ENCODE assay signal across 12 cellular contexts in the genomic region with DNA sequence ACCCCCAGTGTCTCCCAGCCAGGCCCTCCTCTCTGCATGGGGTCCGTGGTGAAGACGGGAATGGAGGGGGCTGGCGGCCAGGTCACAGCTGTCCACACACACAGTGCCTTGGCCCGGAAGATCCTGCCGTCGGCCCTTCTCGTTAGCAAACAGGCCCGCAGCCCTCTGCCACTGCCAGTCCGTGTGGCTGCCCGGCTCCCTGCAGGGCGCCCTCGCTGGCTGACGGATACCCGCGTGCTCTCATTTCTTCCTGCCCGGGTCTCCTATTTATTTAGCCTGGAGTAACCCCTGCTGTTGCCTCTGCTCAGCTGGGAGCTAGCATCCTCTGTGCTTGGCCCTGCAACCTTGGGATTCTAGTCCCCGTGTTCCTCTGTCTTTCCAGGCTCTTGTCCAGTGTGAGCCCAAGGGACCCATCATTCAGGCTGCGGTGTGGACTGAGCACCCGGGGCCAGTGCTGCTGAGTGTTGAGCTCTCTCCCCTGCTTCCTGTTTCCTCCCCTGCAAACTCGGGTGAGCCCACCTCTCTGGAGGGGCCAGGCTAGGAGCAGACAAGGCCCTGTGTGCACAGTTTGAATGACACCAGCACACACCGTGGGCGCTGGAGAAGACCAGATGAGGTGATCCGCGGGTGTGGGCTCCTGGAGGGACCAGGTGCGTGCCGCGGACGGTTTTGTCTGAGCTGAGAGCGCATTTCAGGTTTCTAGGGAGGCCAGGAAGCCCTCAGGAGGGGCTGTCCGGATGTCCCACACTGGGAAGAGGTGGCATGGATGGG. TPM values are rescaled to one million over a fixed set of nuclear protein-coding genes. Genes with fewer than 3 reads are reported as not detected.
DNase-seq lines count a peak whose midpoint lies in the region; ATAC-seq and TF ChIP-seq lines count a peak whose summit lies in the region.
"Had no signal": no experiment of that assay in that cellular context is flagged by ENCODE, and none has a peak within 500 bp of the region (broad histone marks: within the 10 kb centered on the region; RNA-seq: fewer than 3 reads in every experiment).

No MANE protein-coding gene starts in this region.

- H3K4me1 ChIP-seq in suprapubic skin (peaks cover 35% of the 10 kb centered on the region), esophagus squamous epithelium (peaks cover 10 to 32% (median 18%) of the 10 kb centered on the region in 3 donors)

- H3K9me3 ChIP-seq in suprapubic skin = no peaks in the 10 kb centered on the region
- H3K9me3 ChIP-seq in esophagus squamous epithelium = no peaks in the 10 kb centered on the region

- 51% methylated on average over 18 of the region's 30 CpGs for WGBS in suprapubic skin
- 41 to 56% methylated on average over 13 to 20 of the region's 30 CpGs for WGBS in esophagus squamous epithelium, 2 donors

- no peak for TF ChIP-seq EP300 in suprapubic skin (IDR thresholded peaks at IDR 0.05)

- H3K36me3 ChIP-seq in suprapubic skin (no peaks in the 10 kb centered on the region), esophagus squamous epithelium (no peaks in the 10 kb centered on the region)

- no peak overlapping the region for H3K4me3 ChIP-seq in astrocyte of the spinal cord (ENCODE audit: low read depth, low read length)
- no peak overlapping the region for H3K4me3 ChIP-seq in suprapubic skin
- H3K4me3 ChIP-seq in esophagus squamous epithelium = no peak overlapping the region

- TF ChIP-seq POLR2A in suprapubic skin (IDR thresholded peaks at IDR 0.05) (no peak), esophagus squamous epithelium (IDR thresholded peaks at IDR 0.05) (no peak)

- DNase-seq in activated CD4-positive, CD25-positive, alpha-beta regulatory T cell treated with anti-CD3 and anti-CD28 coated beads, Interleukin-2, amount 50 U/mL, for 72 hours = peak; percentile 11
- DNase-seq in activated CD4-positive, CD25-positive, alpha-beta regulatory T cell (lab: John Stamatoyannopoulos, UW) = no peak
- DNase-seq in astrocyte of the spinal cord (ENCODE audit: low read depth, low spot score) (peak; percentile 45), left lobe of liver (ENCODE audit: low spot score) (peak; percentile 89), suprapubic skin (ENCODE audit: low spot score in 2 of 2) (peak; percentile 63 to 79), esophagus squamous epithelium (lab: John Stamatoyannopoulos, UW) (no peak)
- DNase-seq: cerebellar nuclear complex; NCI-H446; stimulated activated CD4-positive, alpha-beta T cell treated with anti-CD3 and anti-CD28 coated beads, Interleukin-2, amount 100 ng/mL, for 24 hours had no signal

- TF ChIP-seq CTCF in astrocyte of the spinal cord (IDR thresholded peaks at IDR 0.05; ENCODE audit: low read depth, low read length) (no peak), suprapubic skin (IDR thresholded peaks at IDR 0.05) (no peak), esophagus squamous epithelium (IDR thresholded peaks at IDR 0.05) (no peak)

- in situ Hi-C loops in astrocyte of the spinal cord (cut with HindIII; ENCODE audit: low sequenced_read_pairs) = no loop called here

- ATAC-seq in left lobe of liver (peak; percentile 56), GM18858 (IDR thresholded peaks at IDR 0.05; ENCODE audit: unreplicated experiment) (no peak), HG02571 (IDR thresholded peaks at IDR 0.05; ENCODE audit: unreplicated experiment) (no peak)

- H3K27me3 ChIP-seq in suprapubic skin (peaks cover 36% of the 10 kb centered on the region), esophagus squamous epithelium (peaks cover 0 to 67% (median 0%) of the 10 kb centered on the region in 4 donors)

- no peak overlapping the region for H3K27ac ChIP-seq in suprapubic skin
- no peak overlapping the region for H3K27ac ChIP-seq in esophagus squamous epithelium

- intact Hi-C loops in esophagus squamous epithelium (cut with DNase I) = no loop called here

RNA-seq across cellular contexts. Expression of a gene that starts 14.6 kb away (rescaled TPM):
- total RNA-seq in left lobe of liver = 25.8 TPM
- not detected for total RNA-seq in suprapubic skin
- total RNA-seq in esophagus squamous epithelium = not detected
- total RNA-seq: mononuclear cell had no signal

RNA-seq across cellular contexts. Expression of a gene that starts 43.1 kb away (rescaled TPM):
- total RNA-seq in left lobe of liver (19.5 TPM), suprapubic skin (10 to 100 TPM; 21.7 to 37.8 (median 26.5) TPM), esophagus squamous epithelium (10 to 100 TPM; 15.4 to 26.8 (median 23.1) TPM)

Comparison
In these comparisons a context has a peak if more than half of its experiments do, and no peak if none do; other contexts are left out.
1. DNase-seq: peak in activated CD4-positive, CD25-positive, alpha-beta regulatory T cell treated with anti-CD3 and anti-CD28 coated beads, Interleukin-2, amount 50 U/mL, for 72 hours (single experiment), astrocyte of the spinal cord (single experiment), left lobe of liver (single experiment) and suprapubic skin (2 of 2); none in activated CD4-positive, CD25-positive, alpha-beta regulatory T cell (0 of 4) and esophagus squamous epithelium (single experiment).
2. RNA of a gene that starts 14.6 kb away (total RNA-seq): 25.8 TPM in left lobe of liver (single experiment); not detected in suprapubic skin and not detected in esophagus squamous epithelium; every median in the first group is over 10 times any median in the second.